ENCODE assay signal across 30 cellular contexts in the genomic region with DNA sequence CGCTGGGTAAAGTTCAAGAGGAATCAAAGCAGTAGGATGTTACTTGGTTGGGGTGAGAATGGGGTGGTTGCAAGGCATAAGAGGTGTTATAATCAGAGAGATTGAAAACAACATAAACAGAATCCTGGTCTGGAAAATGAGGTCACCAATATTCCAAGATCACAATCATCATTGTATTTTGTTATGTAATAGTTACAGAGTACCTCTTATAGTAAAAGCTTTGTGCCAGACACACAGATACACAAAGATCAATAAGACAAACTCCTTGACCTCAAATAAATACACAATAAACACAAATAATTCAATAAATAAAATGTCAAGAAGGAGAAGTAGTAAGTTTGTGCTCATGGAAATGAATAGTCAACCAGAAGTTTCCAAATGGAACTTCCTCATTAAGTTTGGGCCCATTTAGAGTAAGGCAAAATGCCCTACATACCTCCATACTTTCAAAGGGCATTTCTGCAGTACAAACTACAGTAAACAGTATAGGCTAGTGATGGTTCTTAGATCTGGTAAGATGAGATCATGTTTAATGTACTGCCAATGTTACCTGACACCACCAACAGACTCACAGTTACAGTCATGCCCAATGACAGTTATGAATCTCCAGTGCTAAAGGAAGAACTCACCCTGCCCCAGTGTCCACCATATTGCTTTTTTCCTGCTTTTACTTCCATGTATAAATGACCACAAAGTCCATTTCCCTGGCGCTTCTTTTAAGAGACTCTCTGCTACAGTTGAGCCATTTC.
DNase-seq lines count a peak whose midpoint lies in the region; ATAC-seq, FAIRE-seq and TF ChIP-seq lines count a peak whose summit lies in the region.
"Had no signal": no experiment of that assay in that cellular context is flagged by ENCODE, and none has a peak within 500 bp of the region (broad histone marks: within the 10 kb centered on the region; RNA-seq: fewer than 3 reads in every experiment).

No MANE protein-coding gene starts in this region.

- no peak overlapping the region for H3K23ac ChIP-seq in IMR-90 (ENCODE audit: low read depth, low read length)

- intact Hi-C loops in IMR-90 (cut with micrococcal nuclease): no loop called here

- BruUV-seq in IMR-90 (replicated peaks; lab: Mats Ljungman, UMichigan): no TSS peak

- no peak overlapping the region for H2BK20ac ChIP-seq in IMR-90 (ENCODE audit: low read depth, low read length)

- no peak overlapping the region for H2BK5ac ChIP-seq in IMR-90 (ENCODE audit: low read depth, low read length, poor library complexity, severe bottlenecking)

- TF ChIP-seq CTCF in IMR-90 (conservative IDR thresholded peaks at IDR 0.05; ENCODE audit: low read depth, low read length) (no peak), keratinocyte (optimal IDR thresholded peaks at IDR 0.05 in 1 of 3, IDR thresholded peaks at IDR 0.05 in 1 of 3, conservative IDR thresholded peaks at IDR 0.05 in 1 of 3; ENCODE audit: extremely low read depth in 1 of 3, insufficient read depth in 2 of 3, low read length in 3 of 3) (no peak), GM10266 (IDR thresholded peaks at IDR 0.05; ENCODE audit: control insufficient read depth, insufficient read depth, low read depth, missing control alignments) (no peak)

- H3K9me1 ChIP-seq in IMR-90 (ENCODE audit: insufficient read depth, low read length): no peaks in the 10 kb centered on the region
- H3K9me1 ChIP-seq in keratinocyte (ENCODE audit: control insufficient read depth, extremely low read depth, insufficient read depth, low read length): no peaks in the 10 kb centered on the region

- no peak for ATAC-seq in IMR-90 (ENCODE audit: low read depth)
- ATAC-seq: activated T-cell treated with anti-CD3 and anti-CD28 coated beads, Interleukin-2, amount 50 U/mL, for 4 hours; GM12878 had no signal

- FAIRE-seq in keratinocyte (lab: Jason Lieb, UNC): peak; percentile 9
- FAIRE-seq: A204.1, GM12878, small intestine had no signal

- 80% methylated on average over 1 of the region's 2 CpGs; no CpG with 5 or more reads in 1 of the 2 experiments for WGBS in IMR-90 (ENCODE audit: extremely low coverage in 2 of 2, insufficient read length in 1 of 2), 2 experiments

- TF ChIP-seq RAD21 in IMR-90 (IDR thresholded peaks at IDR 0.05; ENCODE audit: low read length): no peak

- no peak overlapping the region for H2BK15ac ChIP-seq in IMR-90 (ENCODE audit: low read depth, low read length)

- no peak overlapping the region for H3K18ac ChIP-seq in IMR-90 (ENCODE audit: low read depth, low read length)

- no peak overlapping the region for H2AK9ac ChIP-seq in IMR-90 (replicated peaks; ENCODE audit: low read depth, low read length, poor library complexity)

- H3K36me3 ChIP-seq in IMR-90 (ENCODE audit: control insufficient read depth, insufficient read depth, low read length) (no peaks in the 10 kb centered on the region), keratinocyte (ENCODE audit: control insufficient read depth in 2 of 2, extremely low read depth in 1 of 2, insufficient read depth in 2 of 2, low read length in 2 of 2) (no peaks in the 10 kb centered on the region)
- H3K36me3 ChIP-seq: breast epithelium, MG63, neural progenitor cell had no signal

- H3K9me3 ChIP-seq in IMR-90 (ENCODE audit: control insufficient read depth, insufficient read depth, low read length) (no peaks in the 10 kb centered on the region), keratinocyte (ENCODE audit: control insufficient read depth, low read depth, low read length) (no peaks in the 10 kb centered on the region)

- H3K14ac ChIP-seq in IMR-90 (replicated peaks; ENCODE audit: low read depth, low read length): no peak overlapping the region

- CTCF ChIA-PET in IMR-90 (lab: Yijun Ruan, JAX): no interaction called here

- H3K79me2 ChIP-seq in keratinocyte (ENCODE audit: control insufficient read depth, insufficient read depth, low read length): no peaks in the 10 kb centered on the region
- H3K79me2 ChIP-seq: parathyroid adenoma had no signal

- H3K4ac ChIP-seq in IMR-90 (ENCODE audit: low read depth, low read length): no peak overlapping the region

- H3K4me1 ChIP-seq in IMR-90 (ENCODE audit: control insufficient read depth, insufficient read depth, low read length) (no peaks in the 10 kb centered on the region), keratinocyte (ENCODE audit: control insufficient read depth, extremely low read depth, insufficient read depth, low read length) (no peaks in the 10 kb centered on the region)
- H3K4me1 ChIP-seq: breast epithelium, neural progenitor cell, parathyroid adenoma had no signal

- no peak overlapping the region for H4K91ac ChIP-seq in IMR-90 (ENCODE audit: insufficient read depth, low read depth, low read length)

- H3K9ac ChIP-seq in IMR-90 (ENCODE audit: low read depth, low read length) (no peak overlapping the region), keratinocyte (ENCODE audit: control insufficient read depth, extremely low read depth, insufficient read depth, low read length) (no peak overlapping the region)
- H3K9ac ChIP-seq: neural progenitor cell, parathyroid adenoma had no signal

- no peak overlapping the region for H4K8ac ChIP-seq in IMR-90 (ENCODE audit: low read depth in 2 of 2, low read length in 2 of 2)

- no peaks in the 10 kb centered on the region for H4K20me1 ChIP-seq in IMR-90 (ENCODE audit: insufficient read depth, low read length)
- H4K20me1 ChIP-seq in keratinocyte (ENCODE audit: control insufficient read depth, extremely low read depth, insufficient read depth, low read length): no peaks in the 10 kb centered on the region

- TF ChIP-seq POLR2A in IMR-90 (IDR thresholded peaks at IDR 0.05; ENCODE audit: low read depth, low read length): no peak

- no peaks in the 10 kb centered on the region for H3K79me1 ChIP-seq in IMR-90 (ENCODE audit: low read depth in 1 of 2, low read length in 2 of 2)

- POLR2A ChIA-PET in IMR-90 (lab: Charles Lee; ENCODE audit: unreplicated experiment): no interaction called here

- H3K4me3 ChIP-seq in IMR-90 (ENCODE audit: insufficient read depth, low read depth, low read length) (no peak overlapping the region), keratinocyte (ENCODE audit: control insufficient read depth in 2 of 3, extremely low read depth in 1 of 3, insufficient read depth in 2 of 3, low read depth in 1 of 3, low read length in 3 of 3) (no peak overlapping the region)
- H3K4me3 ChIP-seq: breast epithelium, GM12878, MG63, neural progenitor cell had no signal

- H2AK5ac ChIP-seq in IMR-90 (ENCODE audit: low read depth, low read length): no peak overlapping the region

- H2AFZ ChIP-seq in IMR-90 (replicated peaks; ENCODE audit: low read length, poor library complexity) (no peak overlapping the region), keratinocyte (ENCODE audit: control insufficient read depth, low read length) (no peak overlapping the region)
- H2AFZ ChIP-seq: neural progenitor cell, parathyroid adenoma had no signal

- H2BK120ac ChIP-seq in IMR-90 (ENCODE audit: low read depth, low read length): no peak overlapping the region

- H3K56ac ChIP-seq in IMR-90 (ENCODE audit: extremely low read depth, insufficient read depth, low read length): no peak overlapping the region

- H3K27me3 ChIP-seq in IMR-90 (ENCODE audit: control insufficient read depth, insufficient read depth, low read length) (no peaks in the 10 kb centered on the region), keratinocyte (ENCODE audit: control insufficient read depth, extremely low read depth, insufficient read depth, low read length) (no peaks in the 10 kb centered on the region)
- H3K27me3 ChIP-seq: breast epithelium, MG63, neural progenitor cell had no signal

- dilution Hi-C loops in IMR-90 (cut with HindIII; ENCODE audit: low sequenced_read_pairs, unreplicated experiment): no loop called here
- dilution Hi-C loops in keratinocyte (cut with MboI; ENCODE audit: extremely low pct_ligation_motif_present, low sequenced_read_pairs): no loop called here

- H3K27ac ChIP-seq in IMR-90 (ENCODE audit: insufficient read depth, low read length): no peak overlapping the region
- H3K27ac ChIP-seq in keratinocyte (ENCODE audit: control insufficient read depth, insufficient read depth, low read length): no peak overlapping the region
- H3K27ac ChIP-seq: breast epithelium, epithelial cell of prostate, neural progenitor cell, parathyroid adenoma had no signal

- DNase-seq in NCI-H146 (lab: John Stamatoyannopoulos, UW) (peak; percentile 19), NCI-H146 treated with DMSO at 0.1 percent for 48 hours (lab: John Stamatoyannopoulos, UW; ENCODE audit: unreplicated experiment) (no peak), IMR-90 (no peak), NCI-H510A (lab: John Stamatoyannopoulos, UW) (peak; percentile 50), keratinocyte (ENCODE audit: low read depth, low spot score) (no peak), globus pallidus (ENCODE audit: low spot score) (no peak), GM10266 (ENCODE audit: extremely low spot score) (no peak), NCI-H128 (lab: John Stamatoyannopoulos, UW; ENCODE audit: unreplicated experiment) (no peak)
- DNase-seq: activated CD4-positive, CD25-positive, alpha-beta regulatory T cell; activated gamma-delta T cell; activated naive CD8-positive, alpha-beta T cell treated with anti-CD3 and anti-CD28 coated beads for 36 hours; activated T-cell treated with anti-CD3 and anti-CD28 coated beads, Interleukin-2, amount 50 U/mL, for 4 hours; anterior cingulate cortex; Calu3; CD4-positive, CD25-positive, alpha-beta regulatory T cell; EL; GOT3; head of caudate nucleus; HFFc6; MG63; OCI-M1; retina; small intestine; stimulated activated naive CD4-positive, alpha-beta T cell had no signal

- in situ Hi-C loops in IMR-90 (cut with MboI; ENCODE audit: low sequenced_read_pairs): no loop called here

- H3K4me2 ChIP-seq in IMR-90 (ENCODE audit: low read depth, low read length) (no peak overlapping the region), keratinocyte (ENCODE audit: control insufficient read depth, extremely low read depth, insufficient read depth, low read depth, low read length) (no peak overlapping the region)
- H3K4me2 ChIP-seq: neural progenitor cell had no signal

- no peak overlapping the region for H4K5ac ChIP-seq in IMR-90 (ENCODE audit: low read depth, low read length)

TF ChIP-seq in IMR-90, 13 proteins besides CTCF, POLR2A, EP300 and RAD21:
- peak; percentile 73 for TF ChIP-seq CEBPB (IDR thresholded peaks at IDR 0.05; ENCODE audit: low read depth, low read length)
- no peak for TF ChIP-seq NFE2L2 (IDR thresholded peaks at IDR 0.05; ENCODE audit: low read depth, low read length)

Comparison
In these comparisons a context has a peak if more than half of its experiments do, and no peak if none do; other contexts are left out.
1. DNase-seq: peak in NCI-H146 (single experiment) and NCI-H510A (single experiment); none in NCI-H146 treated with DMSO at 0.1 percent for 48 hours (single experiment), IMR-90 (single experiment), keratinocyte (single experiment), globus pallidus (single experiment), GM10266 (single experiment) and NCI-H128 (single experiment).